Comparison of ENCODE assay signal across 9 cellular contexts in the genomic region with DNA sequence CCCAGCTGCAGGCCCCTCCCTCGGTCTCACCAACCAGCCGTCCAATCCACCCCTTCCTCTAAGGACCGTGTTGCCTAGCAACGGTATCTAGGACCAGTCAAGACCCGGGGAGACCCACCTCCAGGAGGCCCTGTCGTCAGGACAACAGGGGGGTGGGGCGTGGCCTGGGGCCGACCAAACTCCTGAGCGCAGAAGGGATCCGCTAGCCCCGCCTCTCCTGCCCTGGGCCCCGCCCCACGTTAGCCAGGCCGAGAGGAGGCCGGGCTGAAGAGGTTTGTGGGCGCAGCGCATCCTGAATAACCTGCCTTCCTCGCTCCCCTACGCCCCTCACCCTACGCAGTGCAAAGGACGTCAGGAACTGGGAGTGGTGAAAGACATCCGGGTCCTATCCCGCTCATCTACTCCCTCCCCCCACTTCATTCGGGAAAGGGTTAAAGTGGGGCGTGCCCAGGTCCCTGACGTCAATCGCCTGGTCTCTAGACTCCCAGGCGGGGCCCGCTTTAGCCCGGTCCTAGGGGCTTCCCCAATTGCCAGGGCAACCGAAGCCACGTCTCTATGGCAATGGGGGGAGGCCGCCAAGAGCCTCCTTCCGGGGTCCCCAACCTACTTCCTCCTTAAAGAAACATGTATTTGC. TPM values are rescaled to one million over a fixed set of nuclear protein-coding genes. Genes with fewer than 3 reads are reported as not detected.
DNase-seq lines count a peak whose midpoint lies in the region; ATAC-seq, FAIRE-seq and TF ChIP-seq lines count a peak whose summit lies in the region.
"Had no signal": no experiment of that assay in that cellular context is flagged by ENCODE, and none has a peak within 500 bp of the region (broad histone marks: within the 10 kb centered on the region; RNA-seq: fewer than 3 reads in every experiment).

No MANE protein-coding gene starts in this region.

- H3K4me3 ChIP-seq in DND-41 (ENCODE audit: low read depth in 1 of 2, low read length in 2 of 2) (peak overlapping the region in 1 of 2 experiments; percentile 52; a peak in 2 of 4 replicates), kidney (ENCODE audit: low read length in 2 of 2) (peak overlapping the region; percentile 52 to 67)

- intact Hi-C loops in kidney (cut with DNase I): no loop called here

- TF ChIP-seq CTCF in DND-41 (IDR thresholded peaks at IDR 0.05; ENCODE audit: borderline replicate concordance, extremely low read depth, low read length, poor library complexity, severe bottlenecking) (no peak), kidney (IDR thresholded peaks at IDR 0.05; ENCODE audit: borderline replicate concordance, extremely low read depth, insufficient read depth) (no peak)

- H4K20me1 ChIP-seq in DND-41 (ENCODE audit: insufficient read depth, low read length): no peaks in the 10 kb centered on the region

- H3K36me3 ChIP-seq in DND-41 (ENCODE audit: insufficient read depth, low read length) (peaks cover 15% of the 10 kb centered on the region), kidney (ENCODE audit: control insufficient read depth in 1 of 2, insufficient read depth in 2 of 2, low read length in 2 of 2) (no peaks in the 10 kb centered on the region)

- H3K9me3 ChIP-seq in DND-41 (ENCODE audit: insufficient read depth, low read length, severe bottlenecking) (no peaks in the 10 kb centered on the region), kidney (ENCODE audit: control insufficient read depth in 1 of 2, low read length in 2 of 2) (no peaks in the 10 kb centered on the region)

- peak overlapping the region; percentile 70 for H2AFZ ChIP-seq in DND-41 (ENCODE audit: low read depth, low read length)

- peak; percentile 88 for ATAC-seq in DND-41 (ENCODE audit: insufficient read depth, low read depth)
- ATAC-seq in GM21723 (IDR thresholded peaks at IDR 0.05; ENCODE audit: unreplicated experiment): peak; percentile 80

- DNase-seq in DND-41 (peak; percentile 93), NCI-H1092 treated with DMSO at 0.1 percent for 48 hours (lab: John Stamatoyannopoulos, UW) (peak; percentile 83), cerebellum (ENCODE audit: low spot score) (peak; percentile 95), kidney (peak; percentile 95), OCI-M1 (lab: John Stamatoyannopoulos, UW) (no peak)
- peak; percentile 87 for DNase-seq in activated CD4-positive, CD25-positive, alpha-beta regulatory T cell treated with anti-CD3 and anti-CD28 coated beads, Interleukin-2, amount 50 U/mL, for 72 hours
- peak; percentile 96 for DNase-seq in stimulated activated CD4-positive, alpha-beta T cell treated with anti-CD3 and anti-CD28 coated beads, Interleukin-15, amount 100 ng/mL, for 24 hours

- FAIRE-seq in kidney (lab: Jason Lieb, UNC): no peak

- H3K9ac ChIP-seq in DND-41 (ENCODE audit: low read depth, low read length): peak overlapping the region; percentile 25
- H3K9ac ChIP-seq in kidney (ENCODE audit: low read length in 2 of 2): peak overlapping the region; percentile 26 to 75

- peak overlapping the region; percentile 65 for H3K4me2 ChIP-seq in DND-41 (ENCODE audit: insufficient read depth, low read length)

- peak overlapping the region; percentile 42; the same call in 1 of the 2 replicates for H3K27ac ChIP-seq in DND-41 (ENCODE audit: low read length)
- no peak overlapping the region for H3K27ac ChIP-seq in kidney (ENCODE audit: low read depth in 2 of 2, low read length in 2 of 2)
- H3K27ac ChIP-seq: epithelial cell of prostate had no signal

- H3K79me2 ChIP-seq in DND-41 (ENCODE audit: insufficient read depth, low read length): no peaks in the 10 kb centered on the region

- peaks cover 19% of the 10 kb centered on the region for H3K4me1 ChIP-seq in DND-41 (ENCODE audit: insufficient read depth, low read length)
- no peaks in the 10 kb centered on the region for H3K4me1 ChIP-seq in kidney (ENCODE audit: control insufficient read depth in 1 of 2, insufficient read depth in 1 of 2, low read depth in 1 of 2, low read length in 2 of 2)

- H3K27me3 ChIP-seq in DND-41 (ENCODE audit: insufficient read depth, low read length, poor library complexity): no peaks in the 10 kb centered on the region

RNA-seq across cellular contexts. Expression of gene DLG4, which starts 14.7 kb away (rescaled TPM):
- 77.9 TPM for total RNA-seq in cerebellum
- total RNA-seq in kidney: 18.9 TPM
- polyA plus RNA-seq in kidney (ENCODE audit: insufficient read depth, low read depth, low replicate concordance): 6.6 TPM

RNA-seq across cellular contexts. Expression of gene ACADVL, which starts 14.8 kb away (rescaled TPM):
- 100 TPM for total RNA-seq in cerebellum
- 689 TPM for total RNA-seq in kidney
- 1,202 TPM for polyA plus RNA-seq in kidney (ENCODE audit: insufficient read depth, low read depth, low replicate concordance)

RNA-seq across cellular contexts. Expression of gene ASGR1, which starts 25.8 kb away (rescaled TPM):
- 11.2 TPM for total RNA-seq in cerebellum
- total RNA-seq in kidney: 2.1 TPM
- 1.4 TPM for polyA plus RNA-seq in kidney (ENCODE audit: insufficient read depth, low read depth, low replicate concordance)

RNA-seq across cellular contexts. Expression of gene DVL2, which starts 29.4 kb away (rescaled TPM):
- total RNA-seq in cerebellum (52.5 TPM), kidney (35.8 TPM)
- polyA plus RNA-seq in kidney (ENCODE audit: insufficient read depth, low read depth, low replicate concordance): 18.0 TPM

RNA-seq across cellular contexts. Expression of gene PHF23, which starts 34.3 kb away (rescaled TPM):
- total RNA-seq in cerebellum (20.5 TPM), kidney (28.1 TPM)
- polyA plus RNA-seq in kidney (ENCODE audit: insufficient read depth, low read depth, low replicate concordance): 48.5 TPM
